1 cellular context compared by ENCODE assay signal in the genomic region with DNA sequence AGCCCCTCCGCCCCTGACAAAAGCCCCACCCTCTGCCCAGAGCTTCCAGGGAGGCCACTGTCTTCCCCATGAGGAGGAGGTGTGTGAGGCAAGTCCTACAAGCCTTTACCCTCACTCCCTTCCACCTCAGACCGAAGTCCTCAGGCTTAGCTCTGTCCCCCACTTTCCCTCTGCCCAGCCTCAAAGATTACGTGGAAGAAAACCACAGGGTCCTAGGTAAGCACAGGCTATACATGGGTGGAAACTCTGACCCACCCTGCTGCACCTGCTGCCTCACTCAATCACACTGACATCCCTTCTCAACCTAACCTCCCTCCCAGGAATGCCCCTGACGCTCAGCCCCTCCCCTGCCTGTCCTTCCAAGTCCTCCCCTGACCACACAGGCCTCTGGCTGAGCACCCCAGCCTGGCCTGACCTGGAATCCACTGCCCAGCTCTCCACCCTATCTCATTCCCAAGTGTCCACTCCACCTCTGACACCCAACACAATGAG.
TF ChIP-seq lines count a peak whose summit lies in the region.

No MANE protein-coding gene starts in this region.

TF ChIP-seq in H1, 55 proteins besides CTCF, POLR2A, EP300 and RAD21:
- TF ChIP-seq MAFK (IDR thresholded peaks at IDR 0.05; ENCODE audit: low read depth, low read length): no peak
- TF ChIP-seq EZH2 (IDR thresholded peaks at IDR 0.05; ENCODE audit: low read depth, low read length, severe bottlenecking): no peak
- TF ChIP-seq USF2 (IDR thresholded peaks at IDR 0.05; ENCODE audit: low read length): no peak
- no peak for TF ChIP-seq JUND (IDR thresholded peaks at IDR 0.05; ENCODE audit: low read length)
- TF ChIP-seq, protein P1, sequence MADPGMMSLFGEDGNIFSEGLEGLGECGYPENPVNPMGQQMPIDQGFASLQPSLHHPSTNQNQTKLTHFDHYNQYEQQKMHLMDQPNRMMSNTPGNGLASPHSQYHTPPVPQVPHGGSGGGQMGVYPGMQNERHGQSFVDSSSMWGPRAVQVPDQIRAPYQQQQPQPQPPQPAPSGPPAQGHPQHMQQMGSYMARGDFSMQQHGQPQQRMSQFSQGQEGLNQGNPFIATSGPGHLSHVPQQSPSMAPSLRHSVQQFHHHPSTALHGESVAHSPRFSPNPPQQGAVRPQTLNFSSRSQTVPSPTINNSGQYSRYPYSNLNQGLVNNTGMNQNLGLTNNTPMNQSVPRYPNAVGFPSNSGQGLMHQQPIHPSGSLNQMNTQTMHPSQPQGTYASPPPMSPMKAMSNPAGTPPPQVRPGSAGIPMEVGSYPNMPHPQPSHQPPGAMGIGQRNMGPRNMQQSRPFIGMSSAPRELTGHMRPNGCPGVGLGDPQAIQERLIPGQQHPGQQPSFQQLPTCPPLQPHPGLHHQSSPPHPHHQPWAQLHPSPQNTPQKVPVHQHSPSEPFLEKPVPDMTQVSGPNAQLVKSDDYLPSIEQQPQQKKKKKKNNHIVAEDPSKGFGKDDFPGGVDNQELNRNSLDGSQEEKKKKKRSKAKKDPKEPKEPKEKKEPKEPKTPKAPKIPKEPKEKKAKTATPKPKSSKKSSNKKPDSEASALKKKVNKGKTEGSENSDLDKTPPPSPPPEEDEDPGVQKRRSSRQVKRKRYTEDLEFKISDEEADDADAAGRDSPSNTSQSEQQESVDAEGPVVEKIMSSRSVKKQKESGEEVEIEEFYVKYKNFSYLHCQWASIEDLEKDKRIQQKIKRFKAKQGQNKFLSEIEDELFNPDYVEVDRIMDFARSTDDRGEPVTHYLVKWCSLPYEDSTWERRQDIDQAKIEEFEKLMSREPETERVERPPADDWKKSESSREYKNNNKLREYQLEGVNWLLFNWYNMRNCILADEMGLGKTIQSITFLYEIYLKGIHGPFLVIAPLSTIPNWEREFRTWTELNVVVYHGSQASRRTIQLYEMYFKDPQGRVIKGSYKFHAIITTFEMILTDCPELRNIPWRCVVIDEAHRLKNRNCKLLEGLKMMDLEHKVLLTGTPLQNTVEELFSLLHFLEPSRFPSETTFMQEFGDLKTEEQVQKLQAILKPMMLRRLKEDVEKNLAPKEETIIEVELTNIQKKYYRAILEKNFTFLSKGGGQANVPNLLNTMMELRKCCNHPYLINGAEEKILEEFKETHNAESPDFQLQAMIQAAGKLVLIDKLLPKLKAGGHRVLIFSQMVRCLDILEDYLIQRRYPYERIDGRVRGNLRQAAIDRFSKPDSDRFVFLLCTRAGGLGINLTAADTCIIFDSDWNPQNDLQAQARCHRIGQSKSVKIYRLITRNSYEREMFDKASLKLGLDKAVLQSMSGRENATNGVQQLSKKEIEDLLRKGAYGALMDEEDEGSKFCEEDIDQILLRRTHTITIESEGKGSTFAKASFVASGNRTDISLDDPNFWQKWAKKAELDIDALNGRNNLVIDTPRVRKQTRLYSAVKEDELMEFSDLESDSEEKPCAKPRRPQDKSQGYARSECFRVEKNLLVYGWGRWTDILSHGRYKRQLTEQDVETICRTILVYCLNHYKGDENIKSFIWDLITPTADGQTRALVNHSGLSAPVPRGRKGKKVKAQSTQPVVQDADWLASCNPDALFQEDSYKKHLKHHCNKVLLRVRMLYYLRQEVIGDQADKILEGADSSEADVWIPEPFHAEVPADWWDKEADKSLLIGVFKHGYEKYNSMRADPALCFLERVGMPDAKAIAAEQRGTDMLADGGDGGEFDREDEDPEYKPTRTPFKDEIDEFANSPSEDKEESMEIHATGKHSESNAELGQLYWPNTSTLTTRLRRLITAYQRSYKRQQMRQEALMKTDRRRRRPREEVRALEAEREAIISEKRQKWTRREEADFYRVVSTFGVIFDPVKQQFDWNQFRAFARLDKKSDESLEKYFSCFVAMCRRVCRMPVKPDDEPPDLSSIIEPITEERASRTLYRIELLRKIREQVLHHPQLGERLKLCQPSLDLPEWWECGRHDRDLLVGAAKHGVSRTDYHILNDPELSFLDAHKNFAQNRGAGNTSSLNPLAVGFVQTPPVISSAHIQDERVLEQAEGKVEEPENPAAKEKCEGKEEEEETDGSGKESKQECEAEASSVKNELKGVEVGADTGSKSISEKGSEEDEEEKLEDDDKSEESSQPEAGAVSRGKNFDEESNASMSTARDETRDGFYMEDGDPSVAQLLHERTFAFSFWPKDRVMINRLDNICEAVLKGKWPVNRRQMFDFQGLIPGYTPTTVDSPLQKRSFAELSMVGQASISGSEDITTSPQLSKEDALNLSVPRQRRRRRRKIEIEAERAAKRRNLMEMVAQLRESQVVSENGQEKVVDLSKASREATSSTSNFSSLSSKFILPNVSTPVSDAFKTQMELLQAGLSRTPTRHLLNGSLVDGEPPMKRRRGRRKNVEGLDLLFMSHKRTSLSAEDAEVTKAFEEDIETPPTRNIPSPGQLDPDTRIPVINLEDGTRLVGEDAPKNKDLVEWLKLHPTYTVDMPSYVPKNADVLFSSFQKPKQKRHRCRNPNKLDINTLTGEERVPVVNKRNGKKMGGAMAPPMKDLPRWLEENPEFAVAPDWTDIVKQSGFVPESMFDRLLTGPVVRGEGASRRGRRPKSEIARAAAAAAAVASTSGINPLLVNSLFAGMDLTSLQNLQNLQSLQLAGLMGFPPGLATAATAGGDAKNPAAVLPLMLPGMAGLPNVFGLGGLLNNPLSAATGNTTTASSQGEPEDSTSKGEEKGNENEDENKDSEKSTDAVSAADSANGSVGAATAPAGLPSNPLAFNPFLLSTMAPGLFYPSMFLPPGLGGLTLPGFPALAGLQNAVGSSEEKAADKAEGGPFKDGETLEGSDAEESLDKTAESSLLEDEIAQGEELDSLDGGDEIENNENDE (IDR thresholded peaks at IDR 0.05; ENCODE audit: insufficient replicate concordance, low read length): no peak
- no peak for TF ChIP-seq SIX5 (IDR thresholded peaks at IDR 0.05; ENCODE audit: low read depth, low read length)
- no peak for TF ChIP-seq RXRA (IDR thresholded peaks at IDR 0.05; ENCODE audit: insufficient read depth, low read depth, low read length)
